1 cellular context compared by ENCODE assay signal in the genomic region with DNA sequence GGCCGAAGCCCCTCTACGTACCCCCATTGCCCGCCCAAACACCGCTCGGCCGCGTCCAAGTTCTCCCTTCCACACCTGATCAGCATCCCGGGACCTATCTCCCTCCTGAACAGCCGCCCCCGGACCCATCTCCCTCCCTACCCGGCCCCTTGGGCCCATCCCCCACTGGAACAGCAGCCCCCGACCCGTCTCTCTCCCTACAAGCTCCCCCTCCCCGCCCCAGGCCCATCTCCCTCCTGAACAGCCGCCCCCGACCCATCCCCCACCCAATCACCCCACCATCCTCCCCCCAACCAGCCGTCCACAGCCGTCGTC.
TF ChIP-seq lines count a peak whose summit lies in the region.

No MANE protein-coding gene starts in this region.

TF ChIP-seq in IMR-90, 13 proteins besides CTCF, POLR2A, EP300 and RAD21 (continued from another document):
- no peak for TF ChIP-seq CHD1 (IDR thresholded peaks at IDR 0.05; ENCODE audit: low read depth, low read length)
- TF ChIP-seq BHLHE40 (IDR thresholded peaks at IDR 0.05; ENCODE audit: low read depth, low read length) = no peak
- no peak for TF ChIP-seq FOS (IDR thresholded peaks at IDR 0.05; ENCODE audit: low read depth, low read length)
- TF ChIP-seq MXI1 (IDR thresholded peaks at IDR 0.05; ENCODE audit: borderline replicate concordance, low read depth, low read length) = no peak
TF ChIP-seq in IMR-90: peak in this region for 0.
